Comparison of ENCODE assay signal across 20 cellular contexts in the genomic region with DNA sequence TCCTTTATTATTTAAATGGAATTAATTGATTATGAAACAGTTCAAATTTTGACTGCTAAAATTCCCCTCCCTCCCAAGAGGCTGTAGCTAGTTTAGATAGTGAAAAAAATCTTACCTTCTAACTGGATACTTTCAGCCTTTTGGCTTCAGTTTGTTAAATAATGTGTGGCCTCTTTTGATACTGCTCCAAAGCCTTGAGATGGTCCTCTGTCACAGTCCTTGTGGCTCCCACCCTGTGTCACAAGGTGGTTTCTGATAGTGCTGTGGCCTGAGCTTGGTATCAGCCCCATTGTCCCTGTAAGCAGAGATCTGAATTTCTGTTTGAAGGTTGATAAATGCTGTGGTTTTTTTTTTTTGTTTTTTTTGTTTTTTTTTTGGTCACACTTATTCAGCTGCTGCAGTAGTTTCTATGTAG. TPM values are rescaled to one million over a fixed set of nuclear protein-coding genes. Genes with fewer than 3 reads are reported as not detected.
DNase-seq lines count a peak whose midpoint lies in the region; ATAC-seq and TF ChIP-seq lines count a peak whose summit lies in the region.
"Had no signal": no experiment of that assay in that cellular context is flagged by ENCODE, and none has a peak within 500 bp of the region (broad histone marks: within the 10 kb centered on the region; RNA-seq: fewer than 3 reads in every experiment).

No MANE protein-coding gene starts in this region.

- no peaks in the 10 kb centered on the region for H3K9me3 ChIP-seq in breast epithelium

- intact Hi-C loops in MCF 10A (cut with micrococcal nuclease): no loop called here
- intact Hi-C loops in breast epithelium (cut with DNase I; ENCODE audit: low total_unique reads): no loop called here

- no peak for TF ChIP-seq POLR2A in breast epithelium (IDR thresholded peaks at IDR 0.05)

- DNase-seq in MCF 10A (ENCODE audit: unreplicated experiment) (no peak), breast epithelium (ENCODE audit: low spot score in 2 of 2) (no peak), OCI-M1 (lab: John Stamatoyannopoulos, UW) (peak; percentile 98), progenitor cell of endocrine pancreas (ENCODE audit: low spot score, unreplicated experiment) (no peak), NCI-H1930 (lab: John Stamatoyannopoulos, UW) (no peak)
- DNase-seq in activated naive CD8-positive, alpha-beta T cell treated with anti-CD3 and anti-CD28 coated beads, Interleukin-2, amount 50 U/mL, for 24 hours: no peak
- DNase-seq: activated gamma-delta T cell; anterior cingulate cortex; cerebellar nuclear complex; DND-41; head of caudate nucleus; Kasumi-1; NCI-H1092; NCI-H2107; NCI-H524; nucleus accumbens; stimulated activated CD4-positive, alpha-beta T cell treated with anti-CD3 and anti-CD28 coated beads, Interleukin-15, amount 100 ng/mL, for 24 hours had no signal

- H3K9me3 Mint-ChIP-seq in MCF 10A (ENCODE audit: unreplicated experiment) (no peaks in the 10 kb centered on the region), progenitor cell of endocrine pancreas (ENCODE audit: low read depth) (no peaks in the 10 kb centered on the region)
- H3K9me3 Mint-ChIP-seq in activated naive CD8-positive, alpha-beta T cell treated with anti-CD3 and anti-CD28 coated beads, Interleukin-2, amount 50 U/mL, for 24 hours: no peaks in the 10 kb centered on the region

- no peak for ATAC-seq in activated naive CD8-positive, alpha-beta T cell treated with anti-CD3 and anti-CD28 coated beads, Interleukin-2, amount 50 U/mL, for 24 hours
- ATAC-seq in HG03460 (IDR thresholded peaks at IDR 0.05; ENCODE audit: unreplicated experiment) (no peak), HG02852 (IDR thresholded peaks at IDR 0.05; ENCODE audit: unreplicated experiment) (no peak)

- no peak overlapping the region for H3K4me3 Mint-ChIP-seq in MCF 10A (ENCODE audit: unreplicated experiment)
- H3K4me3 Mint-ChIP-seq in activated naive CD8-positive, alpha-beta T cell treated with anti-CD3 and anti-CD28 coated beads, Interleukin-2, amount 50 U/mL, for 24 hours: no peak overlapping the region
- H3K4me3 Mint-ChIP-seq in progenitor cell of endocrine pancreas (ENCODE audit: low read depth): no peak overlapping the region

- H3K36me3 Mint-ChIP-seq in MCF 10A (ENCODE audit: insufficient read depth, unreplicated experiment) (peaks cover 75% of the 10 kb centered on the region), progenitor cell of endocrine pancreas (ENCODE audit: insufficient read depth) (peaks cover 32% of the 10 kb centered on the region)
- peaks cover 55% of the 10 kb centered on the region for H3K36me3 Mint-ChIP-seq in activated naive CD8-positive, alpha-beta T cell treated with anti-CD3 and anti-CD28 coated beads, Interleukin-2, amount 50 U/mL, for 24 hours (ENCODE audit: low read depth)

- POLR2A ChIA-PET in MCF 10A (lab: Yijun Ruan, JAX): interaction anchor here (1.0 to 3.1 kb wide), 3 partner anchors 9 to 89 kb away, joined by 3 to 13 read pairs (median 10); no protein-coding TSS in a partner anchor

- H3K27me3 ChIP-seq in breast epithelium: no peaks in the 10 kb centered on the region

- H3K27ac ChIP-seq in breast epithelium: no peak overlapping the region

- no peak overlapping the region for H3K4me3 ChIP-seq in breast epithelium
- H3K4me3 ChIP-seq: lung had no signal

- H3K36me3 ChIP-seq in breast epithelium: no peaks in the 10 kb centered on the region

- CTCF ChIA-PET in MCF 10A (lab: Yijun Ruan, JAX): interaction anchor here (0.6 to 1.0 kb wide), 2 partner anchors 16 to 22 kb away, joined by 4 to 5 read pairs; no protein-coding TSS in a partner anchor

- H3K4me1 Mint-ChIP-seq in MCF 10A (ENCODE audit: insufficient read depth, unreplicated experiment): peaks cover 7% of the 10 kb centered on the region
- peaks cover 39% of the 10 kb centered on the region for H3K4me1 Mint-ChIP-seq in activated naive CD8-positive, alpha-beta T cell treated with anti-CD3 and anti-CD28 coated beads, Interleukin-2, amount 50 U/mL, for 24 hours
- H3K4me1 Mint-ChIP-seq in progenitor cell of endocrine pancreas (ENCODE audit: low read depth): peaks cover 3% of the 10 kb centered on the region

- H3K27ac Mint-ChIP-seq in MCF 10A (ENCODE audit: low read depth, unreplicated experiment) (no peak overlapping the region), progenitor cell of endocrine pancreas (peak overlapping the region; percentile 37)
- H3K27ac Mint-ChIP-seq in activated naive CD8-positive, alpha-beta T cell treated with anti-CD3 and anti-CD28 coated beads, Interleukin-2, amount 50 U/mL, for 24 hours: peak overlapping the region; percentile 22

- H3K27me3 Mint-ChIP-seq in MCF 10A (ENCODE audit: insufficient read depth, unreplicated experiment) (no peaks in the 10 kb centered on the region), progenitor cell of endocrine pancreas (no peaks in the 10 kb centered on the region)
- H3K27me3 Mint-ChIP-seq in activated naive CD8-positive, alpha-beta T cell treated with anti-CD3 and anti-CD28 coated beads, Interleukin-2, amount 50 U/mL, for 24 hours: no peaks in the 10 kb centered on the region

- BruUV-seq in MCF 10A (replicated peaks; lab: Mats Ljungman, UMichigan): TSS peak; percentile 1

- no peaks in the 10 kb centered on the region for H3K4me1 ChIP-seq in breast epithelium

- TF ChIP-seq CTCF in MCF 10A (IDR thresholded peaks at IDR 0.05; ENCODE audit: unreplicated experiment) (no peak), breast epithelium (IDR thresholded peaks at IDR 0.05) (no peak), progenitor cell of endocrine pancreas (IDR thresholded peaks at IDR 0.05; ENCODE audit: unreplicated experiment) (no peak)

RNA-seq across cellular contexts. Expression of a gene that starts 20.8 kb away (rescaled TPM):
- total RNA-seq in MCF 10A (2022) (29.2 and 32.8 TPM in 2 replicates), breast epithelium (10 to 100 TPM; 38.2 to 40.1 (median 38.7) TPM), progenitor cell of endocrine pancreas (53.8 and 57.6 TPM in 2 replicates)
